Comparison of ENCODE assay signal across 9 cellular contexts in genomic region chr20:37315293-37316110, GRCh38. TPM values are rescaled to one million over a fixed set of nuclear protein-coding genes. Genes with fewer than 3 reads are reported as not detected.
DNase-seq lines count a peak whose midpoint lies in the region; ATAC-seq and TF ChIP-seq lines count a peak whose summit lies in the region.
"Had no signal": no experiment of that assay in that cellular context is flagged by ENCODE, and none has a peak within 500 bp of the region (broad histone marks: within the 10 kb centered on the region; RNA-seq: fewer than 3 reads in every experiment).

No MANE protein-coding gene starts in this region.

- peak overlapping the region; percentile 56 for H3K4me2 ChIP-seq in OCI-LY3 (ENCODE audit: low read length)

- peak overlapping the region; percentile 49 for H3K9ac ChIP-seq in OCI-LY3 (ENCODE audit: low read length)

- peaks cover 0 to 2% (median 0%) of the 10 kb centered on the region in 3 donors for H3K27me3 Mint-ChIP-seq in CD14-positive monocyte (ENCODE audit: low read depth in 3 of 3)
- peaks cover 5% of the 10 kb centered on the region for H3K27me3 Mint-ChIP-seq in endothelial cell (ENCODE audit: unreplicated experiment)

- H3K4me3 ChIP-seq in OCI-LY3 (ENCODE audit: low read length) (peak overlapping the region; percentile 19; the same call in 1 of the 2 replicates), fibroblast of the aortic adventitia (ENCODE audit: low read depth, low read length) (no peak overlapping the region), psoas muscle (no peak overlapping the region)

- intact Hi-C loops in CD14-positive monocyte (cut with micrococcal nuclease): loop anchor here in 1 of 2 donors (10.0 kb wide), 1 partner anchor 69 kb away; no protein-coding TSS in a partner anchor
- intact Hi-C loops in psoas muscle (cut with DNase I): no loop called here

- DNase-seq in CD14-positive monocyte (ENCODE audit: low spot score) (peak; percentile 59), fibroblast of the aortic adventitia (ENCODE audit: low read depth) (peak; percentile 90), psoas muscle (peak; percentile 67 to 83), NCI-H1694 (lab: John Stamatoyannopoulos, UW) (no peak), endothelial cell (ENCODE audit: low spot score) (no peak), cerebellum (ENCODE audit: low spot score) (no peak)

- H3K36me3 ChIP-seq in OCI-LY3 (replicated peaks; ENCODE audit: low read depth, low read length) (peaks cover 64% of the 10 kb centered on the region), psoas muscle (ENCODE audit: insufficient read depth in 1 of 2, low read depth in 1 of 2) (peaks cover 0 to 41% of the 10 kb centered on the region in 2 donors)

- H3K27ac Mint-ChIP-seq in CD14-positive monocyte (peak overlapping the region; percentile 78 to 97 (median 92)), endothelial cell (ENCODE audit: unreplicated experiment) (no peak overlapping the region)

- peak overlapping the region; percentile 74 for H3K27ac ChIP-seq in OCI-LY3 (ENCODE audit: low read length)
- peak overlapping the region; percentile 53 for H3K27ac ChIP-seq in psoas muscle

- H3K4me1 ChIP-seq in OCI-LY3 (ENCODE audit: low read length) (peaks cover 48% of the 10 kb centered on the region), psoas muscle (peaks cover 10% of the 10 kb centered on the region)

- H3K27me3 ChIP-seq in OCI-LY3 (ENCODE audit: low read depth, low read length): no peaks in the 10 kb centered on the region
- H3K27me3 ChIP-seq in psoas muscle (ENCODE audit: insufficient read depth in 3 of 3, low read length in 2 of 3): no peaks in the 10 kb centered on the region

- no peaks in the 10 kb centered on the region for H3K9me3 Mint-ChIP-seq in CD14-positive monocyte
- no peaks in the 10 kb centered on the region for H3K9me3 Mint-ChIP-seq in endothelial cell (ENCODE audit: unreplicated experiment)

- H3K4me3 Mint-ChIP-seq in CD14-positive monocyte (peak overlapping the region in 1 of 2 donors; percentile 24), endothelial cell (ENCODE audit: unreplicated experiment) (no peak overlapping the region)

- H3K36me3 Mint-ChIP-seq in CD14-positive monocyte: peaks cover 71% of the 10 kb centered on the region in 2 donors
- H3K36me3 Mint-ChIP-seq in endothelial cell (ENCODE audit: low read depth, unreplicated experiment): peaks cover 24% of the 10 kb centered on the region

- H2AFZ ChIP-seq in OCI-LY3 (ENCODE audit: low read depth, low read length): no peak overlapping the region

- TF ChIP-seq CTCF in CD14-positive monocyte (IDR thresholded peaks at IDR 0.05): no peak
- TF ChIP-seq CTCF in OCI-LY3 (IDR thresholded peaks at IDR 0.05; ENCODE audit: low read depth, low read length): no peak
- TF ChIP-seq CTCF in fibroblast of the aortic adventitia (IDR thresholded peaks at IDR 0.05; ENCODE audit: insufficient read depth, low read length): no peak
- no peak for TF ChIP-seq CTCF in psoas muscle (IDR thresholded peaks at IDR 0.05)
- no peak for TF ChIP-seq CTCF in endothelial cell (IDR thresholded peaks at IDR 0.05; ENCODE audit: unreplicated experiment)

- WGBS in psoas muscle, 3 donors: 44 to 82% (median 71%) methylated on average over 18 of the region's 18 CpGs

- H3K4me1 Mint-ChIP-seq in CD14-positive monocyte (peaks cover 56% of the 10 kb centered on the region), endothelial cell (ENCODE audit: unreplicated experiment) (peaks cover 33% of the 10 kb centered on the region)

- H3K9me3 ChIP-seq in OCI-LY3 (ENCODE audit: insufficient read depth, low read length): no peaks in the 10 kb centered on the region
- H3K9me3 ChIP-seq in psoas muscle: no peaks in the 10 kb centered on the region

- ATAC-seq in GM21447 (IDR thresholded peaks at IDR 0.05; ENCODE audit: unreplicated experiment): peak; percentile 56
- ATAC-seq in psoas muscle: peak; percentile 60 to 77 (median 72)

- peaks cover 39% of the 10 kb centered on the region for H3K79me2 ChIP-seq in OCI-LY3 (ENCODE audit: low read length)

- H4K20me1 ChIP-seq in OCI-LY3 (ENCODE audit: insufficient read depth, low read length): no peaks in the 10 kb centered on the region

RNA-seq across cellular contexts. Expression of gene MANBAL, which starts 26.0 kb away (rescaled TPM):
- polyA plus RNA-seq in CD14-positive monocyte: 10 to 100 TPM; 17.1 to 17.3 TPM
- total RNA-seq in fibroblast of the aortic adventitia (ENCODE audit: low replicate concordance): 12.8 and 27.6 TPM in 2 replicates
- total RNA-seq in psoas muscle: 10 to 100 TPM; 10.5 to 16.3 (median 11.5) TPM
- polyA plus RNA-seq in psoas muscle: 10 to 100 TPM; 17.1 to 40.1 (median 21.9) TPM
- total RNA-seq in endothelial cell (ENCODE audit: unreplicated experiment): 35.6 TPM
- total RNA-seq in cerebellum: 12.5 TPM

RNA-seq across cellular contexts. Expression of gene SRC, which starts 30.4 kb away (rescaled TPM):
- polyA plus RNA-seq in CD14-positive monocyte: 1 to 10 TPM; 4.9 to 6.8 TPM
- total RNA-seq in fibroblast of the aortic adventitia (ENCODE audit: low replicate concordance): 11.0 and 19.1 TPM in 2 replicates
- 1 to 10 TPM; 1.3 to 3.0 (median 1.9) TPM for total RNA-seq in psoas muscle
- polyA plus RNA-seq in psoas muscle: 1 to 10 TPM in 1 of 3 donors, under 1 TPM in 2; 0.86 to 1.0 (median 0.97) TPM
- total RNA-seq in endothelial cell (ENCODE audit: unreplicated experiment): 60.8 TPM
- total RNA-seq in cerebellum: 29.4 TPM

RNA-seq across cellular contexts. Expression of gene GHRH, which starts 53.9 kb away (rescaled TPM):
- polyA plus RNA-seq in CD14-positive monocyte (not detected), psoas muscle (not detected)
- total RNA-seq in fibroblast of the aortic adventitia (ENCODE audit: low replicate concordance) (not detected in 2 replicates), psoas muscle (not detected), endothelial cell (ENCODE audit: unreplicated experiment) (not detected), cerebellum (not detected)
- total RNA-seq: glomerular endothelial cell had no signal

Comparison
In these comparisons a context has a peak if more than half of its experiments do, and no peak if none do; other contexts are left out.
1. DNase-seq: peak in CD14-positive monocyte (single experiment), fibroblast of the aortic adventitia (single experiment) and psoas muscle (2 of 2); none in NCI-H1694 (single experiment), endothelial cell (single experiment) and cerebellum (single experiment).